ENCODE assay signal across 9 cellular contexts in genomic region chr10:90930070-90930837, GRCh38. TPM values are rescaled to one million over a fixed set of nuclear protein-coding genes. Genes with fewer than 3 reads are reported as not detected.
DNase-seq lines count a peak whose midpoint lies in the region; ATAC-seq and TF ChIP-seq lines count a peak whose summit lies in the region.
"Had no signal": no experiment of that assay in that cellular context is flagged by ENCODE, and none has a peak within 500 bp of the region (broad histone marks: within the 10 kb centered on the region; RNA-seq: fewer than 3 reads in every experiment).

No MANE protein-coding gene starts in this region.

- no peaks in the 10 kb centered on the region for H3K36me3 ChIP-seq in heart right ventricle

- H3K36me3 Mint-ChIP-seq in T-helper 17 cell (ENCODE audit: low read depth) = no peaks in the 10 kb centered on the region
- H3K36me3 Mint-ChIP-seq: activated naive CD8-positive, alpha-beta T cell treated with anti-CD3 and anti-CD28 coated beads for 36 hours had no signal

- H3K4me1 ChIP-seq in heart right ventricle = peaks cover 10 to 36% (median 29%) of the 10 kb centered on the region in 9 donors

- H3K4me3 ChIP-seq in heart right ventricle (peak overlapping the region in 2 of 10 donors; percentile 10 to 12), skeletal muscle cell (ENCODE audit: low read depth, low read length) (no peak overlapping the region)

- no peak overlapping the region for H3K4me3 Mint-ChIP-seq in T-helper 17 cell
- H3K4me3 Mint-ChIP-seq: activated naive CD8-positive, alpha-beta T cell treated with anti-CD3 and anti-CD28 coated beads for 36 hours had no signal

- DNase-seq in GM04504 (ENCODE audit: low read depth) = peak; percentile 55
- peak in 1 of 2 donors; percentile 15 for DNase-seq in heart right ventricle
- DNase-seq in skeletal muscle cell (ENCODE audit: low read depth) = peak; percentile 84
- DNase-seq in T-helper 17 cell = no peak
- no peak for DNase-seq in GM10266 (ENCODE audit: extremely low spot score)
- DNase-seq in NCI-H2227 (lab: John Stamatoyannopoulos, UW; ENCODE audit: unreplicated experiment) = no peak
- DNase-seq: activated naive CD8-positive, alpha-beta T cell treated with anti-CD3 and anti-CD28 coated beads for 36 hours had no signal

- ATAC-seq in SK-N-SH treated with all-trans-retinoic acid at 6 μM for 48 hours = peak; percentile 91
- ATAC-seq in heart right ventricle = peak; percentile 79 to 89 (median 86)
- no peak for ATAC-seq in GM21390 (IDR thresholded peaks at IDR 0.05; ENCODE audit: unreplicated experiment)
- ATAC-seq in T-helper 17 cell = no peak

- peaks cover 10% of the 10 kb centered on the region for H3K4me1 Mint-ChIP-seq in T-helper 17 cell
- H3K4me1 Mint-ChIP-seq: activated naive CD8-positive, alpha-beta T cell treated with anti-CD3 and anti-CD28 coated beads for 36 hours had no signal

- no peak for TF ChIP-seq CTCF in heart right ventricle (IDR thresholded peaks at IDR 0.05)
- no peak for TF ChIP-seq CTCF in GM10266 (IDR thresholded peaks at IDR 0.05; ENCODE audit: control insufficient read depth, insufficient read depth, low read depth, missing control alignments)

- H3K9me3 ChIP-seq in heart right ventricle = no peaks in the 10 kb centered on the region
- H3K9me3 ChIP-seq in T-helper 17 cell (ENCODE audit: control insufficient read depth, low read length, poor library complexity, severe bottlenecking) = no peaks in the 10 kb centered on the region

- no peak overlapping the region for H3K27ac Mint-ChIP-seq in T-helper 17 cell

- H3K27me3 Mint-ChIP-seq in T-helper 17 cell = peaks cover 67% of the 10 kb centered on the region

- no peaks in the 10 kb centered on the region for H3K27me3 ChIP-seq in heart right ventricle

- WGBS in heart right ventricle, 2 donors = 23 to 24% methylated on average over 5 of the region's 5 CpGs

- intact Hi-C loops in heart right ventricle (cut with DNase I) = loop anchor here in 2 of 10 donors (5.0 kb wide), 1 partner anchor 37 kb away; no protein-coding TSS in a partner anchor

- H3K27ac ChIP-seq in heart right ventricle = peak overlapping the region; percentile 63 to 94 (median 84)

TF ChIP-seq in SK-N-SH treated with all-trans-retinoic acid at 6 μM for 48 hours, 23 proteins besides CTCF, POLR2A, EP300 and RAD21:
- peak; percentile 46 for TF ChIP-seq ISL1 (CRISPR knock-in tag; IDR thresholded peaks at IDR 0.05)
- TF ChIP-seq ZNF8 (CRISPR knock-in tag; IDR thresholded peaks at IDR 0.05) = no peak
- TF ChIP-seq ESRRG (CRISPR knock-in tag; IDR thresholded peaks at IDR 0.05) = no peak
- no peak for TF ChIP-seq ZNF565 (CRISPR knock-in tag; conservative IDR thresholded peaks at IDR 0.05; ENCODE audit: low read depth)

RNA-seq across cellular contexts. Expression of gene ANKRD1, which starts 9.4 kb away (rescaled TPM):
- total RNA-seq in heart right ventricle = 1,000 to 10,000 TPM; 1,390 to 8,287 (median 4,440) TPM
- 1,000 to 10,000 TPM; 2,052 to 6,963 TPM for polyA plus RNA-seq in heart right ventricle
- not detected for total RNA-seq in T-helper 17 cell
- total RNA-seq: activated naive CD8-positive, alpha-beta T cell treated with anti-CD3 and anti-CD28 coated beads for 36 hours had no signal

RNA-seq across cellular contexts. Expression of gene RPP30, which starts 58.5 kb away (rescaled TPM):
- total RNA-seq in heart right ventricle (10 to 100 TPM; 27.9 to 40.4 (median 33.3) TPM), T-helper 17 cell (10 to 100 TPM; 19.8 to 28.2 TPM)
- polyA plus RNA-seq in heart right ventricle = 10 to 100 TPM; 33.4 to 41.8 TPM

Comparison
In these comparisons a context has a peak if more than half of its experiments do, and no peak if none do; other contexts are left out.
1. DNase-seq: peak in GM04504 (single experiment) and skeletal muscle cell (single experiment); none in T-helper 17 cell (0 of 3), GM10266 (single experiment) and NCI-H2227 (single experiment).
2. ATAC-seq: peak in SK-N-SH treated with all-trans-retinoic acid at 6 μM for 48 hours (single experiment) and heart right ventricle (8 of 8); none in GM21390 (single experiment) and T-helper 17 cell (single experiment).
3. RNA of gene ANKRD1, which starts 9.4 kb away (total RNA-seq): 1,390 to 8,287 TPM in heart right ventricle; not detected in T-helper 17 cell; every median in the first group is over 1,000 times any median in the second.